16 cellular contexts compared by ENCODE assay signal in the genomic region with DNA sequence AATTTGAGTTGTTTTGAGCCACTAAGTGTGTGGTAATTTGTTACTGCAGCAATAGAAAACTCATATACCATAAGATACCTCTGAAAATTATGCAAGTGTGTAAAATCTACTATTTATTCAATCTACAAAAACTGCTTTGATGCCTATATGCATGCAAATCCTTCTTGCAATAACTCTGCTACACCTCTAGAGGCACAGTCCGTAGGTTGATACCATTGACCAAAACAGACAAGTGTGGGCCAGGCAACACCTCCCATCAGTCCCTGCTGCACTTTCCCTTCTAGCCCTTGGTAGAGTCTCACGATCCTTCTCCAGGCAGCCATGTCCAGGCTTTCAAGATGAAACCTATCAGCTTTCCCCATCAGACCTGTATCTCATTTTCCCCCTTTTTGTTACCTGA. TPM values are rescaled to one million over a fixed set of nuclear protein-coding genes. Genes with fewer than 3 reads are reported as not detected.
DNase-seq lines count a peak whose midpoint lies in the region; ATAC-seq and TF ChIP-seq lines count a peak whose summit lies in the region.
"Had no signal": no experiment of that assay in that cellular context is flagged by ENCODE, and none has a peak within 500 bp of the region (broad histone marks: within the 10 kb centered on the region; RNA-seq: fewer than 3 reads in every experiment).

No MANE protein-coding gene starts in this region.

- H3K4me1 ChIP-seq in A673 (ENCODE audit: insufficient read depth, low read length, poor library complexity, severe bottlenecking) (no peaks in the 10 kb centered on the region), gastroesophageal sphincter (no peaks in the 10 kb centered on the region), body of pancreas (no peaks in the 10 kb centered on the region)

- no peak overlapping the region for H3K4me3 ChIP-seq in A673 (ENCODE audit: low read depth, low read length, poor library complexity, severe bottlenecking)
- no peak overlapping the region for H3K4me3 ChIP-seq in NB4 (ENCODE audit: low read depth, low read length)
- no peak overlapping the region for H3K4me3 ChIP-seq in fibroblast of mammary gland (ENCODE audit: control insufficient read depth, low read depth, low read length)
- no peak overlapping the region for H3K4me3 ChIP-seq in gastroesophageal sphincter
- no peak overlapping the region for H3K4me3 ChIP-seq in body of pancreas
- H3K4me3 ChIP-seq: lung had no signal

- CTCF ChIA-PET in A673 (lab: Charles Lee) = no interaction called here

- no peaks in the 10 kb centered on the region for H3K9me3 ChIP-seq in A673 (ENCODE audit: low read depth, low read length, poor library complexity, severe bottlenecking)
- H3K9me3 ChIP-seq in gastroesophageal sphincter = no peaks in the 10 kb centered on the region
- no peaks in the 10 kb centered on the region for H3K9me3 ChIP-seq in body of pancreas

- WGBS in gastroesophageal sphincter (ENCODE audit: low coverage in 1 of 2), 2 donors = 0 to 74% methylated on average over 1 to 2 of the region's 2 CpGs
- WGBS in body of pancreas, 2 donors = 21 to 60% methylated on average over 2 of the region's 2 CpGs

- no peak overlapping the region for H3K27ac ChIP-seq in A673 (ENCODE audit: low read depth, low read length, poor library complexity, severe bottlenecking)
- H3K27ac ChIP-seq in gastroesophageal sphincter = no peak overlapping the region
- no peak overlapping the region for H3K27ac ChIP-seq in body of pancreas

- POLR2A ChIA-PET in A673 (lab: Charles Lee; ENCODE audit: low non-redundant PET) = no interaction called here

- TF ChIP-seq POLR2A in NB4 (IDR thresholded peaks at IDR 0.05; ENCODE audit: extremely low read depth, insufficient read length) (no peak), gastroesophageal sphincter (IDR thresholded peaks at IDR 0.05) (no peak), body of pancreas (IDR thresholded peaks at IDR 0.05) (no peak)

- BruUV-seq in A673 (replicated peaks; lab: Mats Ljungman, UMichigan) = no TSS peak

- H3K36me3 ChIP-seq in A673 (ENCODE audit: insufficient read depth, low read length, poor library complexity, severe bottlenecking) (no peaks in the 10 kb centered on the region), gastroesophageal sphincter (no peaks in the 10 kb centered on the region), body of pancreas (replicated peaks in 1 of 2; ENCODE audit: insufficient read depth in 1 of 2, low read depth in 2 of 2) (no peaks in the 10 kb centered on the region)

- no peak for TF ChIP-seq EP300 in gastroesophageal sphincter (IDR thresholded peaks at IDR 0.05)

- TF ChIP-seq CTCF in A673 (conservative IDR thresholded peaks at IDR 0.05; ENCODE audit: low read depth, low read length) = peak; percentile 33; the same call in 1 of the 2 replicates
- peak; percentile 16 for TF ChIP-seq CTCF in NB4 (IDR thresholded peaks at IDR 0.05; ENCODE audit: low read depth, low read length)
- TF ChIP-seq CTCF in fibroblast of mammary gland (conservative IDR thresholded peaks at IDR 0.05; ENCODE audit: control insufficient read depth, insufficient read depth, low read depth, low read length) = peak; percentile 22
- no peak for TF ChIP-seq CTCF in gastroesophageal sphincter (IDR thresholded peaks at IDR 0.05)
- TF ChIP-seq CTCF in body of pancreas (IDR thresholded peaks at IDR 0.05) = no peak

- intact Hi-C loops in A673 (cut with micrococcal nuclease; ENCODE audit: unreplicated experiment) (no loop called here), body of pancreas (cut with DNase I) (no loop called here)

- DNase-seq in A673 (ENCODE audit: low spot score) = no peak
- peak; percentile 4 for DNase-seq in NB4 (ENCODE audit: low read depth)
- no peak for DNase-seq in fibroblast of mammary gland (ENCODE audit: low read depth)
- no peak for DNase-seq in NCI-H2081 (lab: John Stamatoyannopoulos, UW)
- no peak for DNase-seq in NCI-H226
- DNase-seq in body of pancreas = no peak
- DNase-seq: amniotic stem cell; KG1; NCI-H2227 treated with DMSO at 0.1 percent for 48 hours; stimulated activated CD8-positive, alpha-beta memory T cell treated with anti-CD3 and anti-CD28 coated beads, Interleukin-4, amount 100 ng/mL, for 48 hours had no signal

- ATAC-seq in GM18870 (IDR thresholded peaks at IDR 0.05; ENCODE audit: unreplicated experiment) = peak; percentile 52
- no peak for ATAC-seq in gastroesophageal sphincter
- ATAC-seq in body of pancreas = no peak
- ATAC-seq: Right ventricle myocardium inferior had no signal

- H3K27me3 ChIP-seq in A673 (replicated peaks; ENCODE audit: insufficient read depth, low read depth, low read length, poor library complexity) (no peaks in the 10 kb centered on the region), gastroesophageal sphincter (no peaks in the 10 kb centered on the region), body of pancreas (no peaks in the 10 kb centered on the region)

RNA-seq across cellular contexts. Expression of a gene that starts 48.8 kb away (rescaled TPM):
- total RNA-seq in A673 (2021) (not detected in 2 replicates), gastroesophageal sphincter (not detected), body of pancreas (not detected)
- total RNA-seq: glomerular endothelial cell, lung, omental fat pad, Right ventricle myocardium inferior had no signal

Comparison
In these comparisons a context has a peak if more than half of its experiments do, and no peak if none do; other contexts are left out.
1. CTCF ChIP-seq: peak in A673 (single experiment), NB4 (single experiment) and fibroblast of mammary gland (single experiment); none in gastroesophageal sphincter (0 of 4) and body of pancreas (0 of 7).